9 cellular contexts compared by ENCODE assay signal in genomic region chr1:111570781-111571181, GRCh38. TPM values are rescaled to one million over a fixed set of nuclear protein-coding genes. Genes with fewer than 3 reads are reported as not detected.
DNase-seq lines count a peak whose midpoint lies in the region; ATAC-seq and TF ChIP-seq lines count a peak whose summit lies in the region.
"Had no signal": no experiment of that assay in that cellular context is flagged by ENCODE, and none has a peak within 500 bp of the region (broad histone marks: within the 10 kb centered on the region; RNA-seq: fewer than 3 reads in every experiment).

No MANE protein-coding gene starts in this region.

- ATAC-seq in GM18511 (IDR thresholded peaks at IDR 0.05; ENCODE audit: unreplicated experiment) (peak; percentile 58), naive B cell (ENCODE audit: low read depth in 2 of 2) (peak; percentile 52 to 55), GM19035 (IDR thresholded peaks at IDR 0.05; ENCODE audit: unreplicated experiment) (no peak), sciatic nerve (no peak)

- no peak overlapping the region for H3K9ac ChIP-seq in OCI-LY1 (ENCODE audit: low read length)

- H3K36me3 ChIP-seq in OCI-LY1 (ENCODE audit: insufficient read depth, low read length): no peaks in the 10 kb centered on the region

- no peaks in the 10 kb centered on the region for H3F3A ChIP-seq in OCI-LY1 (ENCODE audit: insufficient read depth, low read length)

- H3K4me1 Mint-ChIP-seq in naive B cell: peaks cover 3 to 15% (median 10%) of the 10 kb centered on the region in 3 donors

- H3K27me3 Mint-ChIP-seq in naive B cell: no peaks in the 10 kb centered on the region

- no peaks in the 10 kb centered on the region for H3K27me3 ChIP-seq in OCI-LY1 (ENCODE audit: insufficient read depth, low read length)

- H3K4me1 ChIP-seq in OCI-LY1 (ENCODE audit: insufficient read depth, low read length, severe bottlenecking): peaks cover 6% of the 10 kb centered on the region

- DNase-seq in amniotic epithelial cell (ENCODE audit: low read depth) (peak; percentile 41), naive B cell (peak; percentile 18), GOT3 (lab: John Stamatoyannopoulos, UW) (no peak), COLO829 (ENCODE audit: low spot score) (no peak), sciatic nerve (ENCODE audit: low spot score) (no peak)

- no peak overlapping the region for H3K27ac ChIP-seq in OCI-LY1 (ENCODE audit: low read depth, low read length, poor library complexity, severe bottlenecking)

- H3K27ac Mint-ChIP-seq in naive B cell: peak overlapping the region in 1 of 6 donors; percentile 77

- TF ChIP-seq CTCF in OCI-LY1 (IDR thresholded peaks at IDR 0.05; ENCODE audit: low read length): peak; percentile 43

- H4K20me1 ChIP-seq in OCI-LY1 (ENCODE audit: insufficient read depth, low read length): no peaks in the 10 kb centered on the region

- H3K9me3 ChIP-seq in OCI-LY1 (ENCODE audit: low read length): no peaks in the 10 kb centered on the region

- no peak overlapping the region for H3K4me3 Mint-ChIP-seq in naive B cell
- H3K4me3 Mint-ChIP-seq: nephron had no signal

- H3K9me3 Mint-ChIP-seq in naive B cell: no peaks in the 10 kb centered on the region
- H3K9me3 Mint-ChIP-seq: nephron had no signal

- no peaks in the 10 kb centered on the region for H3K36me3 Mint-ChIP-seq in naive B cell

- no peak overlapping the region for H3K4me2 ChIP-seq in OCI-LY1 (ENCODE audit: low read length)

- H3K79me2 ChIP-seq in OCI-LY1 (ENCODE audit: insufficient read depth, low read length): no peaks in the 10 kb centered on the region

- no peak overlapping the region for H2AFZ ChIP-seq in OCI-LY1 (ENCODE audit: low read length)

- no peaks in the 10 kb centered on the region for H3K9me2 ChIP-seq in OCI-LY1 (ENCODE audit: low read depth, low read length)

- no peak overlapping the region for H3K4me3 ChIP-seq in OCI-LY1 (ENCODE audit: low read depth, low read length, poor library complexity, severe bottlenecking)

- intact Hi-C loops in sciatic nerve (cut with DNase I): no loop called here

RNA-seq across cellular contexts. Expression of gene RAP1A, which starts 48.8 kb away (rescaled TPM):
- polyA plus RNA-seq in naive B cell (ENCODE audit: low read depth in 6 of 6): 10 to 100 TPM; 30.7 to 44.6 (median 37.2) TPM
- total RNA-seq in sciatic nerve: 97.0 TPM

Comparison
In these comparisons a context has a peak if more than half of its experiments do, and no peak if none do; other contexts are left out.
1. ATAC-seq: peak in GM18511 (single experiment) and naive B cell (2 of 2); none in GM19035 (single experiment) and sciatic nerve (single experiment).
2. DNase-seq: peak in amniotic epithelial cell (single experiment) and naive B cell (single experiment); none in GOT3 (single experiment), COLO829 (single experiment) and sciatic nerve (single experiment).